Comparison of ENCODE assay signal across 1 cellular context in genomic region chr3:138081371-138082084, GRCh38.
TF ChIP-seq lines count a peak whose summit lies in the region.

No MANE protein-coding gene starts in this region.

TF ChIP-seq in WTC11, 78 proteins besides CTCF, POLR2A, EP300 and RAD21 (continued from another document):
- TF ChIP-seq PRRX2 (CRISPR knock-in tag; IDR thresholded peaks at IDR 0.05) = no peak
- no peak for TF ChIP-seq OVOL2 (CRISPR knock-in tag; IDR thresholded peaks at IDR 0.05; ENCODE audit: borderline replicate concordance)
- TF ChIP-seq E2F4 (CRISPR knock-in tag; IDR thresholded peaks at IDR 0.05; ENCODE audit: borderline replicate concordance, low read depth) = no peak
- TF ChIP-seq TEAD4 (CRISPR knock-in tag; IDR thresholded peaks at IDR 0.05) = no peak
- TF ChIP-seq SMAD4 (CRISPR knock-in tag; IDR thresholded peaks at IDR 0.05) = no peak
- TF ChIP-seq HMGXB4 (CRISPR knock-in tag; IDR thresholded peaks at IDR 0.05) = no peak
